Comparison of ENCODE assay signal across 8 cellular contexts in genomic region chr6:44219053-44219814, GRCh38.
A peak's percentile ranks its signal among the peaks of the same experiment; 100 is the strongest.
DNase-seq lines count a peak whose midpoint lies in the region; ATAC-seq and TF ChIP-seq lines count a peak whose summit lies in the region.

No MANE protein-coding gene starts in this region.

- H3K36me3 ChIP-seq in OCI-LY3 (replicated peaks; ENCODE audit: low read depth, low read length): no peaks in the 10 kb centered on the region

- no peak for TF ChIP-seq CTCF in OCI-LY3 (IDR thresholded peaks at IDR 0.05; ENCODE audit: low read depth, low read length)

- ATAC-seq in GM19023 (IDR thresholded peaks at IDR 0.05; ENCODE audit: unreplicated experiment) (peak; percentile 61), HG03196 (IDR thresholded peaks at IDR 0.05; ENCODE audit: unreplicated experiment) (peak; percentile 52)

- H3K4me2 ChIP-seq in OCI-LY3 (ENCODE audit: low read length): peak overlapping the region; percentile 87

- H3K9ac ChIP-seq in OCI-LY3 (ENCODE audit: low read length): peak overlapping the region; percentile 73

- H3K27ac ChIP-seq in OCI-LY3 (ENCODE audit: low read length) (peak overlapping the region; percentile 67), skin epidermis (peak overlapping the region in 20 of 21 experiments; percentile 6 to 91 (median 68))

- peaks cover 47% of the 10 kb centered on the region for H3K4me1 ChIP-seq in OCI-LY3 (ENCODE audit: low read length)

- H3K27me3 ChIP-seq in OCI-LY3 (ENCODE audit: low read depth, low read length): no peaks in the 10 kb centered on the region

- H3K4me3 ChIP-seq in OCI-LY3 (ENCODE audit: low read length) (peak overlapping the region; percentile 82), skin epidermis (peak overlapping the region; percentile 25 to 44 (median 36))

- H4K20me1 ChIP-seq in OCI-LY3 (ENCODE audit: insufficient read depth, low read length): peaks cover under 1% of the 10 kb centered on the region; the same call in 1 of the 2 replicates

- peaks cover 11% of the 10 kb centered on the region for H3K79me2 ChIP-seq in OCI-LY3 (ENCODE audit: low read length)

- DNase-seq in COR-L47 (lab: John Stamatoyannopoulos, UW): peak; percentile 33
- peak; percentile 65 for DNase-seq in cerebellar cortex (ENCODE audit: low spot score)
- DNase-seq in islet precursor cell: peak; percentile 95
- no peak for DNase-seq in putamen (ENCODE audit: low spot score)

- peak overlapping the region; percentile 87 for H2AFZ ChIP-seq in OCI-LY3 (ENCODE audit: low read depth, low read length)

- no peaks in the 10 kb centered on the region for H3K9me3 ChIP-seq in OCI-LY3 (ENCODE audit: insufficient read depth, low read length)
